28 cellular contexts compared by ENCODE assay signal in the genomic region with DNA sequence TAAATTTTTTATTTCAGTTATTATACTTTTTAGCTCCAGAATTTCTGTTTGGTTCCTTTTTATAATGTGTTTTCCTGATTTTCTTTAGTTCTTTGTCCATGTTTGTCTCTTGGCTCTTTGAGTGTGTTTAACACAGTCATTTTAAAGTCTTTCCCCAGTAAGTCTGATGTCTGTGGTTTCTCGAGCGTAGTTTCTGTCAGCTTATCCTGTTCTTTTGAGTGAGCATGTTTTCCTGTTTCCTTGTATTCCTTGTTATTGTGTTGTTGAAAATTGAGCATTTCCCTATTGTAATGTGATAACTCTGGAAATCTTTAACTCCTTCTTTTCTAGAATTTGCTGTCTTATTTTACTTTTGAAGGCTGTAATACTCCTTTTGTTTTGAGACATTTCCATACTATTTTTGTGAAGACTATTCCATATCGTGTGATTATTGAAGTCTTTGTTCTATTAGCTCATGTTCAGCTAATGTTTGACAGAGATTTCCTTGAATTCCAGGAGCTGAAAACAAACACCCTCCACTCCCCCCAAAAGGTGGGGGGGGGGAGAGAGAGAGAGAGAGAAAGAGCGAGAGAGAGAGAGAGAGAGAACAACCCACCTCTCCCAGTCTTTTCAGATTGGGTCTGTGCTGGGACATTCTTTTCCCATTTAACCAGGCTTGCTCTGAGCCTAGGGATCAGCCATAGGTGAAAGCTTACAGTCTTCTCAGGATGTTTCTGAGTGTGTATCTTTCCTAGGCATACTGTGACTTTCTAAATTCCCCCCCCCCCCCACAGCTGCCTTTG. TPM values are rescaled to one million over a fixed set of nuclear protein-coding genes. Genes with fewer than 3 reads are reported as not detected.
DNase-seq lines count a peak whose midpoint lies in the region; ATAC-seq and TF ChIP-seq lines count a peak whose summit lies in the region.
"Had no signal": no experiment of that assay in that cellular context is flagged by ENCODE, and none has a peak within 500 bp of the region (broad histone marks: within the 10 kb centered on the region; RNA-seq: fewer than 3 reads in every experiment).

No MANE protein-coding gene starts in this region.

- no peak overlapping the region for H3K4me3 Mint-ChIP-seq in activated naive CD8-positive, alpha-beta T cell treated with anti-CD3 and anti-CD28 coated beads, Interleukin-2, amount 50 U/mL, for 24 hours
- no peak overlapping the region for H3K4me3 Mint-ChIP-seq in stimulated activated effector memory CD8-positive, alpha-beta T cell treated with anti-CD3 and anti-CD28 coated beads, Interleukin-12 subunit alpha, Interleukin-12 subunit beta, amount 100 ng/mL, for 72 hours
- H3K4me3 Mint-ChIP-seq: activated CD8-positive, alpha-beta T cell treated with anti-CD3 and anti-CD28 coated beads, Interleukin-2, amount 10 ng/mL, durations not matched to agents 7 days and 5 days; nephron progenitor cell had no signal

- peaks cover 15 to 18% of the 10 kb centered on the region in 2 donors for H3K9me3 Mint-ChIP-seq in activated naive CD4-positive, alpha-beta T cell treated with anti-CD3 and anti-CD28 coated beads, Interleukin-2, amount 50 U/mL, for 72 hours
- H3K9me3 Mint-ChIP-seq in activated naive CD8-positive, alpha-beta T cell treated with anti-CD3 and anti-CD28 coated beads, Interleukin-2, amount 50 U/mL, for 24 hours = peaks cover 34% of the 10 kb centered on the region
- H3K9me3 Mint-ChIP-seq in stimulated activated effector memory CD8-positive, alpha-beta T cell treated with anti-CD3 and anti-CD28 coated beads, Interleukin-12 subunit alpha, Interleukin-12 subunit beta, amount 100 ng/mL, for 72 hours = peaks cover 17% of the 10 kb centered on the region

- DNase-seq in activated naive CD4-positive, alpha-beta T cell treated with anti-CD3 and anti-CD28 coated beads, Interleukin-2, amount 50 U/mL, for 72 hours (ENCODE audit: low spot score in 2 of 2) = no peak
- DNase-seq in activated naive CD4-positive, alpha-beta T cell (lab: John Stamatoyannopoulos, UW) = no peak
- DNase-seq in activated naive CD8-positive, alpha-beta T cell treated with anti-CD3 and anti-CD28 coated beads, Interleukin-2, amount 50 U/mL, for 24 hours = no peak
- DNase-seq in epithelial cell of proximal tubule (ENCODE audit: low read depth) = peak; percentile 46
- DNase-seq in stimulated activated effector memory CD8-positive, alpha-beta T cell treated with anti-CD3 and anti-CD28 coated beads, Interleukin-12 subunit alpha, Interleukin-12 subunit beta, amount 100 ng/mL, for 72 hours (ENCODE audit: low spot score in 2 of 2) = no peak
- DNase-seq in COR-L47 (lab: John Stamatoyannopoulos, UW) = no peak
- DNase-seq in amniotic stem cell (lab: John Stamatoyannopoulos, UW) = no peak
- DNase-seq in stimulated activated CD8-positive, alpha-beta memory T cell treated with anti-CD3 and anti-CD28 coated beads, Interleukin-4, amount 100 ng/mL, for 48 hours = no peak
- DNase-seq: activated CD4-positive, CD25-positive, alpha-beta regulatory T cell; activated CD8-positive, alpha-beta T cell treated with anti-CD3 and anti-CD28 coated beads, Interleukin-2, amount 10 ng/mL, durations not matched to agents 7 days and 5 days; activated T-cell treated with anti-CD3 and anti-CD28 coated beads, Interleukin-2, amount 50 U/mL, for 48 hours; caudate nucleus; DMS 273 treated with DMSO at 0.1 percent for 48 hours; effector memory CD4-positive, alpha-beta T cell; hippocampal formation; KBM-7; midbrain; NCI-H1092; NCI-H2081; NCI-H446 treated with DMSO at 0.1 percent for 48 hours; nephron progenitor cell; posterior cingulate gyrus; stimulated activated CD4-positive, alpha-beta T cell treated with anti-CD3 and anti-CD28 coated beads, Interleukin-2, amount 100 ng/mL, for 48 hours; T-helper 9 cell had no signal

- H3K27ac Mint-ChIP-seq in activated naive CD4-positive, alpha-beta T cell treated with anti-CD3 and anti-CD28 coated beads, Interleukin-2, amount 50 U/mL, for 72 hours = peak overlapping the region; percentile 29 to 89
- peak overlapping the region; percentile 54 for H3K27ac Mint-ChIP-seq in activated naive CD8-positive, alpha-beta T cell treated with anti-CD3 and anti-CD28 coated beads, Interleukin-2, amount 50 U/mL, for 24 hours
- peak overlapping the region; percentile 43 for H3K27ac Mint-ChIP-seq in stimulated activated effector memory CD8-positive, alpha-beta T cell treated with anti-CD3 and anti-CD28 coated beads, Interleukin-12 subunit alpha, Interleukin-12 subunit beta, amount 100 ng/mL, for 72 hours
- H3K27ac Mint-ChIP-seq: activated CD8-positive, alpha-beta T cell treated with anti-CD3 and anti-CD28 coated beads, Interleukin-2, amount 10 ng/mL, durations not matched to agents 7 days and 5 days; nephron progenitor cell had no signal

- TF ChIP-seq CTCF in epithelial cell of proximal tubule (conservative IDR thresholded peaks at IDR 0.05; ENCODE audit: low read depth, low read length) = no peak

- no peak overlapping the region for H3K4me3 ChIP-seq in epithelial cell of proximal tubule (ENCODE audit: low read depth, low read length)
- H3K4me3 ChIP-seq: A549; BLaER1 treated with 17β-estradiol and CSF1 and Interleukin-3, amounts not matched to agents 10 nM and 100 nM; SK-N-MC; skin epidermis had no signal

- H3K27me3 Mint-ChIP-seq in activated naive CD8-positive, alpha-beta T cell treated with anti-CD3 and anti-CD28 coated beads, Interleukin-2, amount 50 U/mL, for 24 hours = no peaks in the 10 kb centered on the region

- H3K36me3 Mint-ChIP-seq in activated naive CD4-positive, alpha-beta T cell treated with anti-CD3 and anti-CD28 coated beads, Interleukin-2, amount 50 U/mL, for 72 hours = peaks cover 68 to 83% of the 10 kb centered on the region in 2 donors
- H3K36me3 Mint-ChIP-seq in activated naive CD8-positive, alpha-beta T cell treated with anti-CD3 and anti-CD28 coated beads, Interleukin-2, amount 50 U/mL, for 24 hours (ENCODE audit: low read depth) = peaks cover 81% of the 10 kb centered on the region
- peaks cover 35% of the 10 kb centered on the region for H3K36me3 Mint-ChIP-seq in stimulated activated effector memory CD8-positive, alpha-beta T cell treated with anti-CD3 and anti-CD28 coated beads, Interleukin-12 subunit alpha, Interleukin-12 subunit beta, amount 100 ng/mL, for 72 hours

- H3K4me1 Mint-ChIP-seq in activated naive CD8-positive, alpha-beta T cell treated with anti-CD3 and anti-CD28 coated beads, Interleukin-2, amount 50 U/mL, for 24 hours = peaks cover 25% of the 10 kb centered on the region
- H3K4me1 Mint-ChIP-seq in stimulated activated effector memory CD8-positive, alpha-beta T cell treated with anti-CD3 and anti-CD28 coated beads, Interleukin-12 subunit alpha, Interleukin-12 subunit beta, amount 100 ng/mL, for 72 hours = no peaks in the 10 kb centered on the region
- H3K4me1 Mint-ChIP-seq: nephron progenitor cell had no signal

- ATAC-seq in activated naive CD4-positive, alpha-beta T cell treated with anti-CD3 and anti-CD28 coated beads, Interleukin-2, amount 50 U/mL, for 72 hours = peak in 1 of 2 donors; percentile 40
- no peak for ATAC-seq in activated naive CD8-positive, alpha-beta T cell treated with anti-CD3 and anti-CD28 coated beads, Interleukin-2, amount 50 U/mL, for 24 hours
- ATAC-seq in stimulated activated effector memory CD8-positive, alpha-beta T cell treated with anti-CD3 and anti-CD28 coated beads, Interleukin-12 subunit alpha, Interleukin-12 subunit beta, amount 100 ng/mL, for 72 hours = no peak
- ATAC-seq: A549; activated CD8-positive, alpha-beta T cell treated with anti-CD3 and anti-CD28 coated beads, Interleukin-2, amount 10 ng/mL, durations not matched to agents 7 days and 5 days had no signal

RNA-seq across cellular contexts. Expression of a gene that starts 38.3 kb away (rescaled TPM):
- 10 to 100 TPM; 30.1 to 37.3 TPM for total RNA-seq in activated naive CD4-positive, alpha-beta T cell treated with anti-CD3 and anti-CD28 coated beads, Interleukin-2, amount 50 U/mL, for 72 hours
- total RNA-seq in epithelial cell of proximal tubule = 22.0 and 86.9 TPM in 2 replicates

RNA-seq across cellular contexts. Expression of a gene that starts 39.1 kb away (rescaled TPM):
- total RNA-seq in activated naive CD4-positive, alpha-beta T cell treated with anti-CD3 and anti-CD28 coated beads, Interleukin-2, amount 50 U/mL, for 72 hours = 10 to 100 TPM; 51.9 to 72.9 TPM
- total RNA-seq in epithelial cell of proximal tubule = 49.9 and 58.5 TPM in 2 replicates
